ENCODE assay signal across 10 cellular contexts in the genomic region with DNA sequence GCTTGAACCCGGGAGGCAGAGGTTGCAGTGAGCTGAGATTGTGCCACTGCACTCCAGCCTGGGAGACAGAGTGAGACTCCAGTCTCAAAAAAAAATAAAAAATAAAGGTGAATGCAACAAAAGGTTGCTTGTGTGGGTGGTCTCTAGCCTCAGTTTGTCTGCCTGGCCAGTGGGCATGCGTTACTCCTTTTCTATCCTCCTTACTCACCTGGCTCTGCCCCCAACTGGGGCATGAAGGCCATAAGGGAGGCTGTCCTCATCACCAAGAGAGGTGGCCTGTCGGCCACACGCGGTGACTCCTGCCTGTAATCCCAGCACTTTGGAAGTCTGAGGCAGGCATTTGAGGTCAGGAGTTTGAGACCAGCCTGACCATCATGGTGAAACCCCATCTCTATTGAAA. TPM values are rescaled to one million over a fixed set of nuclear protein-coding genes. Genes with fewer than 3 reads are reported as not detected.
DNase-seq lines count a peak whose midpoint lies in the region; ATAC-seq, FAIRE-seq and TF ChIP-seq lines count a peak whose summit lies in the region.
"Had no signal": no experiment of that assay in that cellular context is flagged by ENCODE, and none has a peak within 500 bp of the region (broad histone marks: within the 10 kb centered on the region; RNA-seq: fewer than 3 reads in every experiment).

No MANE protein-coding gene starts in this region.

- H2AFZ ChIP-seq in HepG2 (ENCODE audit: low read length) = no peak overlapping the region

- no peak overlapping the region for H3K4me2 ChIP-seq in HepG2 (ENCODE audit: low read depth, low read length)

- peaks cover 25% of the 10 kb centered on the region for H3K79me2 ChIP-seq in HepG2 (ENCODE audit: insufficient read depth, low read length)

- no TSS peak for BruUV-seq in HepG2 (replicated peaks; lab: Mats Ljungman, UMichigan)

- POLR2A ChIA-PET in HepG2 (lab: Yijun Ruan, JAX) = interaction anchor here (7.1 kb wide), 1 partner anchor 36 kb away, joined by 278 read pairs; a partner anchor contains a TSS

- intact Hi-C loops in activated T-helper 1 cell treated with anti-CD3 and anti-CD28 coated beads, Interleukin-12 subunit alpha, Interleukin-12 subunit beta, Interleukin-2, Interleukin-4 antibody, amounts not matched to agents 30 ng/mL and 10 ng/mL and 1 ng/mL, durations not matched to agents 14 hours and 24 hours and 36 hours (cut with micrococcal nuclease) = loop anchor here (5.0 kb wide), 1 partner anchor 634 kb away; a partner anchor contains a TSS
- intact Hi-C loops in HepG2 (cut with micrococcal nuclease; ENCODE audit: unreplicated experiment) = loop anchor here (10.0 kb wide), 1 partner anchor 241 kb away; a partner anchor contains a TSS

- H4K20me1 ChIP-seq in HepG2 (ENCODE audit: insufficient read depth, low read length) = peaks cover 16% of the 10 kb centered on the region

- CTCF ChIA-PET in HepG2 (lab: Yijun Ruan, JAX; ENCODE audit: low intra/inter-chr PET ratio, low total read pairs) = no interaction called here

- FAIRE-seq in HepG2 (lab: Jason Lieb, UNC) = no peak

- H3K27ac Mint-ChIP-seq in IgD-negative memory B cell = peak overlapping the region in 2 of 3 donors; percentile 100
- peak overlapping the region; percentile 29 for H3K27ac Mint-ChIP-seq in activated T-helper 1 cell treated with anti-CD3 and anti-CD28 coated beads, Interleukin-12 subunit alpha, Interleukin-12 subunit beta, Interleukin-2, Interleukin-4 antibody, amounts not matched to agents 30 ng/mL and 10 ng/mL and 1 ng/mL, durations not matched to agents 14 hours and 24 hours and 36 hours
- H3K27ac Mint-ChIP-seq in stimulated activated memory B cell treated with anti-CD40 and anti-IgM and Interleukin-4, amounts not matched to agents 10 μg/mL and 1 μg/mL and 100 μg/mL, for 72 hours = peak overlapping the region; percentile 91

- WGBS in HepG2 (ENCODE audit: low lambda C conversion rate) = 64% methylated on average over 5 of the region's 5 CpGs

- no peak for TF ChIP-seq POLR2A in HepG2 (IDR thresholded peaks at IDR 0.05; ENCODE audit: insufficient read depth in 1 of 2, low read depth in 2 of 2, low read length in 2 of 2)

- no peak overlapping the region for H3K27ac ChIP-seq in HepG2 (ENCODE audit: extremely low read length, insufficient read depth, low read length)

- ATAC-seq in HepG2 (no peak), SK-N-SH treated with all-trans-retinoic acid at 6 μM for 48 hours (no peak), HG03521 (IDR thresholded peaks at IDR 0.05; ENCODE audit: unreplicated experiment) (no peak)
- no peak for ATAC-seq in stimulated activated memory B cell treated with anti-CD40 and anti-IgM and Interleukin-4, amounts not matched to agents 10 μg/mL and 1 μg/mL and 100 μg/mL, for 72 hours

- H3K4me3 Mint-ChIP-seq in IgD-negative memory B cell = peak overlapping the region in 2 of 4 donors; percentile 45 to 99
- H3K4me3 Mint-ChIP-seq in activated T-helper 1 cell treated with anti-CD3 and anti-CD28 coated beads, Interleukin-12 subunit alpha, Interleukin-12 subunit beta, Interleukin-2, Interleukin-4 antibody, amounts not matched to agents 30 ng/mL and 10 ng/mL and 1 ng/mL, durations not matched to agents 14 hours and 24 hours and 36 hours = no peak overlapping the region
- H3K4me3 Mint-ChIP-seq in stimulated activated memory B cell treated with anti-CD40 and anti-IgM and Interleukin-4, amounts not matched to agents 10 μg/mL and 1 μg/mL and 100 μg/mL, for 72 hours = no peak overlapping the region

- no peaks in the 10 kb centered on the region for H3K9me3 ChIP-seq in HepG2 (ENCODE audit: low read length)

- peaks cover 2 to 8% of the 10 kb centered on the region in 2 experiments; a peak in 4 of 5 replicates for H3K36me3 ChIP-seq in HepG2 (replicated peaks in 1 of 2; ENCODE audit: control insufficient read depth in 1 of 2, insufficient read depth in 2 of 2, low read length in 2 of 2)

- H3K4me1 ChIP-seq in HepG2 (ENCODE audit: insufficient read depth, low read length) = peaks cover 65% of the 10 kb centered on the region

- no peak for TF ChIP-seq CTCF in HepG2 (CRISPR knock-in tag; IDR thresholded peaks at IDR 0.05)

- H3K9ac ChIP-seq in HepG2 (ENCODE audit: insufficient read depth, low read depth, low read length) = no peak overlapping the region

- no peaks in the 10 kb centered on the region; a peak in 1 of 5 replicates for H3K27me3 ChIP-seq in HepG2 (ENCODE audit: control insufficient read depth in 1 of 2, insufficient read depth in 2 of 2, low read length in 2 of 2)

- peaks cover 7% of the 10 kb centered on the region for H3K36me3 Mint-ChIP-seq in IgD-negative memory B cell
- H3K36me3 Mint-ChIP-seq in activated T-helper 1 cell treated with anti-CD3 and anti-CD28 coated beads, Interleukin-12 subunit alpha, Interleukin-12 subunit beta, Interleukin-2, Interleukin-4 antibody, amounts not matched to agents 30 ng/mL and 10 ng/mL and 1 ng/mL, durations not matched to agents 14 hours and 24 hours and 36 hours (ENCODE audit: low read depth) = peaks cover 28% of the 10 kb centered on the region
- peaks cover 23% of the 10 kb centered on the region for H3K36me3 Mint-ChIP-seq in stimulated activated memory B cell treated with anti-CD40 and anti-IgM and Interleukin-4, amounts not matched to agents 10 μg/mL and 1 μg/mL and 100 μg/mL, for 72 hours

- H3K4me3 ChIP-seq in HepG2 (replicated peaks in 1 of 3; ENCODE audit: insufficient read depth in 1 of 3, low read depth in 2 of 3, low read length in 3 of 3) = no peak overlapping the region

- no peaks in the 10 kb centered on the region for H3K27me3 Mint-ChIP-seq in IgD-negative memory B cell
- H3K27me3 Mint-ChIP-seq in activated T-helper 1 cell treated with anti-CD3 and anti-CD28 coated beads, Interleukin-12 subunit alpha, Interleukin-12 subunit beta, Interleukin-2, Interleukin-4 antibody, amounts not matched to agents 30 ng/mL and 10 ng/mL and 1 ng/mL, durations not matched to agents 14 hours and 24 hours and 36 hours (ENCODE audit: insufficient read depth) = no peaks in the 10 kb centered on the region
- no peaks in the 10 kb centered on the region for H3K27me3 Mint-ChIP-seq in stimulated activated memory B cell treated with anti-CD40 and anti-IgM and Interleukin-4, amounts not matched to agents 10 μg/mL and 1 μg/mL and 100 μg/mL, for 72 hours

- TF ChIP-seq RAD21 in HepG2 (CRISPR knock-in tag; IDR thresholded peaks at IDR 0.05) = no peak

- in situ Hi-C loops in HepG2 (cut with HindIII; ENCODE audit: extremely low pct_ligation_motif_present, low pct_unique_long_range_greater_than_20kb) = no loop called here

- TF ChIP-seq EP300 in HepG2 (IDR thresholded peaks at IDR 0.05; ENCODE audit: low read depth in 2 of 2, low read length in 2 of 2) (no peak), HepG2 (CRISPR knock-in tag; IDR thresholded peaks at IDR 0.05; ENCODE audit: borderline replicate concordance) (no peak)

- peaks cover 21 to 27% (median 23%) of the 10 kb centered on the region in 3 donors for H3K4me1 Mint-ChIP-seq in IgD-negative memory B cell
- H3K4me1 Mint-ChIP-seq in activated T-helper 1 cell treated with anti-CD3 and anti-CD28 coated beads, Interleukin-12 subunit alpha, Interleukin-12 subunit beta, Interleukin-2, Interleukin-4 antibody, amounts not matched to agents 30 ng/mL and 10 ng/mL and 1 ng/mL, durations not matched to agents 14 hours and 24 hours and 36 hours (ENCODE audit: low read depth) = peaks cover 60% of the 10 kb centered on the region
- H3K4me1 Mint-ChIP-seq in stimulated activated memory B cell treated with anti-CD40 and anti-IgM and Interleukin-4, amounts not matched to agents 10 μg/mL and 1 μg/mL and 100 μg/mL, for 72 hours = peaks cover 57% of the 10 kb centered on the region

- no peak for DNase-seq in activated T-helper 1 cell treated with anti-CD3 and anti-CD28 coated beads, Interleukin-12 subunit alpha, Interleukin-12 subunit beta, Interleukin-2, Interleukin-4 antibody, amounts not matched to agents 30 ng/mL and 10 ng/mL and 1 ng/mL, durations not matched to agents 14 hours and 24 hours and 36 hours (ENCODE audit: low spot score)
- DNase-seq in HepG2 (ENCODE audit: low spot score) (no peak), iPS-NIHi7 (ENCODE audit: extremely low spot score) (no peak)
- DNase-seq: effector CD4-positive, alpha-beta T cell; Kasumi-1 had no signal

- peaks cover 0 to 2% (median 0%) of the 10 kb centered on the region in 3 donors for H3K9me3 Mint-ChIP-seq in IgD-negative memory B cell
- peaks cover 5% of the 10 kb centered on the region for H3K9me3 Mint-ChIP-seq in activated T-helper 1 cell treated with anti-CD3 and anti-CD28 coated beads, Interleukin-12 subunit alpha, Interleukin-12 subunit beta, Interleukin-2, Interleukin-4 antibody, amounts not matched to agents 30 ng/mL and 10 ng/mL and 1 ng/mL, durations not matched to agents 14 hours and 24 hours and 36 hours
- no peaks in the 10 kb centered on the region for H3K9me3 Mint-ChIP-seq in stimulated activated memory B cell treated with anti-CD40 and anti-IgM and Interleukin-4, amounts not matched to agents 10 μg/mL and 1 μg/mL and 100 μg/mL, for 72 hours

RNA-seq across cellular contexts. Expression of a gene that starts 1.9 kb away (rescaled TPM):
- 164 TPM for polyA plus RNA-seq in IgD-negative memory B cell
- 431 and 455 TPM in 2 replicates for total RNA-seq in activated T-helper 1 cell treated with anti-CD3 and anti-CD28 coated beads, Interleukin-12 subunit alpha, Interleukin-12 subunit beta, Interleukin-2, Interleukin-4 antibody, amounts not matched to agents 30 ng/mL and 10 ng/mL and 1 ng/mL, durations not matched to agents 14 hours and 24 hours and 36 hours
- total RNA-seq in HepG2 (2016; rRNA removed; fragmentation: Illumina TruSeq; extraction: Trizol) = 31.8 and 41.2 TPM in 2 replicates
- 36.4 and 41.0 TPM in 2 replicates for total RNA-seq in HepG2 (2016; cell fraction: cytosol; rRNA removed; fragmentation: Illumina TruSeq; extraction: Trizol; ENCODE audit: low read depth)
- total RNA-seq in HepG2 (2016; cell fraction: insoluble cytoplasmic fraction; rRNA removed; fragmentation: Illumina TruSeq; extraction: Trizol) = 30.0 and 40.6 TPM in 2 replicates
- 68.5 and 98.0 TPM in 2 replicates for total RNA-seq in HepG2 (2016; cell fraction: membrane; rRNA removed; fragmentation: Illumina TruSeq; extraction: Trizol)
- 23.4 and 45.2 TPM in 2 replicates for total RNA-seq in HepG2 (2016; cell fraction: nucleus; rRNA removed; fragmentation: Illumina TruSeq; extraction: Trizol)
- 59.8 and 124 TPM in 2 replicates for polyA plus RNA-seq in HepG2 (2011; rRNA removed)
- polyA plus RNA-seq in HepG2 (2011; cell fraction: cytosol; rRNA removed) = 93.9 and 178 TPM in 2 replicates
- 129 and 136 TPM in 2 replicates for polyA plus RNA-seq in HepG2 (2011; cell fraction: nucleus; rRNA removed)
- polyA plus RNA-seq in HepG2 (2012) = 44.0 and 66.6 TPM in 2 replicates
- 85.1 and 91.8 TPM in 2 replicates for polyA plus RNA-seq in HepG2 (2016; cell fraction: cytosol; fragmentation: Illumina TruSeq; extraction: Trizol; ENCODE audit: low read depth)
- 74.4 and 76.0 TPM in 2 replicates for polyA plus RNA-seq in HepG2 (2016; cell fraction: insoluble cytoplasmic fraction; fragmentation: Illumina TruSeq; extraction: Trizol; ENCODE audit: low read depth)
- polyA plus RNA-seq in HepG2 (2016; cell fraction: membrane; fragmentation: Illumina TruSeq; extraction: Trizol; ENCODE audit: low read depth) = 131 and 149 TPM in 2 replicates
- 77.1 and 84.7 TPM in 2 replicates for polyA plus RNA-seq in HepG2 (2016; cell fraction: nucleus; fragmentation: Illumina TruSeq; extraction: Trizol; ENCODE audit: insufficient read depth, low read depth)
- polyA minus RNA-seq in HepG2 (2011; rRNA and poly(A)+ RNA removed; ENCODE audit: low replicate concordance) = 49.7 and 194 TPM in 2 replicates
- polyA minus RNA-seq in HepG2 (2011; cell fraction: cytosol; rRNA and poly(A)+ RNA removed) = 164 and 168 TPM in 2 replicates
- 60.5 and 91.9 TPM in 2 replicates for polyA minus RNA-seq in HepG2 (2011; cell fraction: nucleus; rRNA and poly(A)+ RNA removed)

RNA-seq across cellular contexts. Expression of a gene that starts 9.1 kb away (rescaled TPM):
- polyA plus RNA-seq in IgD-negative memory B cell (1.4 TPM), HepG2 (2011; rRNA removed) (0.14 and 0.18 TPM in 2 replicates)
- 2.8 and 3.2 TPM in 2 replicates for total RNA-seq in activated T-helper 1 cell treated with anti-CD3 and anti-CD28 coated beads, Interleukin-12 subunit alpha, Interleukin-12 subunit beta, Interleukin-2, Interleukin-4 antibody, amounts not matched to agents 30 ng/mL and 10 ng/mL and 1 ng/mL, durations not matched to agents 14 hours and 24 hours and 36 hours
- 0.04 and 0.07 TPM in 2 replicates for total RNA-seq in HepG2 (2016; rRNA removed; fragmentation: Illumina TruSeq; extraction: Trizol)
- total RNA-seq in HepG2 (2016; cell fraction: cytosol; rRNA removed; fragmentation: Illumina TruSeq; extraction: Trizol; ENCODE audit: low read depth) = not detected in 2 replicates
- total RNA-seq in HepG2 (2016; cell fraction: insoluble cytoplasmic fraction; rRNA removed; fragmentation: Illumina TruSeq; extraction: Trizol) = 0.04 TPM in 1 of 2 replicates, not detected in the other
- not detected in 2 replicates for total RNA-seq in HepG2 (2016; cell fraction: membrane; rRNA removed; fragmentation: Illumina TruSeq; extraction: Trizol)
- 0.13 TPM in 1 of 2 replicates, not detected in the other for total RNA-seq in HepG2 (2016; cell fraction: nucleus; rRNA removed; fragmentation: Illumina TruSeq; extraction: Trizol)
- polyA plus RNA-seq in HepG2 (2011; cell fraction: cytosol; rRNA removed) = 0.03 and 0.04 TPM in 2 replicates
- 1.3 and 1.5 TPM in 2 replicates for polyA plus RNA-seq in HepG2 (2011; cell fraction: nucleus; rRNA removed)
- 0.13 TPM in 2 replicates for polyA plus RNA-seq in HepG2 (2012)
- polyA plus RNA-seq in HepG2 (2016; cell fraction: cytosol; fragmentation: Illumina TruSeq; extraction: Trizol; ENCODE audit: low read depth) = not detected in 2 replicates
- not detected in 2 replicates for polyA plus RNA-seq in HepG2 (2016; cell fraction: insoluble cytoplasmic fraction; fragmentation: Illumina TruSeq; extraction: Trizol; ENCODE audit: low read depth)
- polyA plus RNA-seq in HepG2 (2016; cell fraction: membrane; fragmentation: Illumina TruSeq; extraction: Trizol; ENCODE audit: low read depth) = not detected in 2 replicates
- polyA plus RNA-seq in HepG2 (2016; cell fraction: nucleus; fragmentation: Illumina TruSeq; extraction: Trizol; ENCODE audit: insufficient read depth, low read depth) = 0.25 and 0.49 TPM in 2 replicates
- polyA minus RNA-seq in HepG2 (2011; rRNA and poly(A)+ RNA removed; ENCODE audit: low replicate concordance) = 0.26 and 0.91 TPM in 2 replicates
- polyA minus RNA-seq in HepG2 (2011; cell fraction: cytosol; rRNA and poly(A)+ RNA removed) = 0.53 TPM in 1 of 2 replicates, not detected in the other
- polyA minus RNA-seq in HepG2 (2011; cell fraction: nucleus; rRNA and poly(A)+ RNA removed) = 0.52 and 0.62 TPM in 2 replicates

RNA-seq across cellular contexts. Expression of a gene that starts 39.5 kb away (rescaled TPM):
- polyA plus RNA-seq in IgD-negative memory B cell (137 TPM), HepG2 (2011; rRNA removed) (65.8 and 66.8 TPM in 2 replicates)
- total RNA-seq in activated T-helper 1 cell treated with anti-CD3 and anti-CD28 coated beads, Interleukin-12 subunit alpha, Interleukin-12 subunit beta, Interleukin-2, Interleukin-4 antibody, amounts not matched to agents 30 ng/mL and 10 ng/mL and 1 ng/mL, durations not matched to agents 14 hours and 24 hours and 36 hours = 198 and 200 TPM in 2 replicates
- total RNA-seq in HepG2 (2016; rRNA removed; fragmentation: Illumina TruSeq; extraction: Trizol) = 166 and 188 TPM in 2 replicates
- 129 and 159 TPM in 2 replicates for total RNA-seq in HepG2 (2016; cell fraction: cytosol; rRNA removed; fragmentation: Illumina TruSeq; extraction: Trizol; ENCODE audit: low read depth)
- 185 and 208 TPM in 2 replicates for total RNA-seq in HepG2 (2016; cell fraction: insoluble cytoplasmic fraction; rRNA removed; fragmentation: Illumina TruSeq; extraction: Trizol)
- 248 and 299 TPM in 2 replicates for total RNA-seq in HepG2 (2016; cell fraction: membrane; rRNA removed; fragmentation: Illumina TruSeq; extraction: Trizol)
- total RNA-seq in HepG2 (2016; cell fraction: nucleus; rRNA removed; fragmentation: Illumina TruSeq; extraction: Trizol) = 62.8 and 69.8 TPM in 2 replicates
- polyA plus RNA-seq in HepG2 (2011; cell fraction: cytosol; rRNA removed) = 97.1 and 133 TPM in 2 replicates
- 51.8 and 54.0 TPM in 2 replicates for polyA plus RNA-seq in HepG2 (2011; cell fraction: nucleus; rRNA removed)
- 62.7 and 78.9 TPM in 2 replicates for polyA plus RNA-seq in HepG2 (2012)
- polyA plus RNA-seq in HepG2 (2016; cell fraction: cytosol; fragmentation: Illumina TruSeq; extraction: Trizol; ENCODE audit: low read depth) = 166 and 238 TPM in 2 replicates
- polyA plus RNA-seq in HepG2 (2016; cell fraction: insoluble cytoplasmic fraction; fragmentation: Illumina TruSeq; extraction: Trizol; ENCODE audit: low read depth) = 205 and 220 TPM in 2 replicates
- 217 and 267 TPM in 2 replicates for polyA plus RNA-seq in HepG2 (2016; cell fraction: membrane; fragmentation: Illumina TruSeq; extraction: Trizol; ENCODE audit: low read depth)
- polyA plus RNA-seq in HepG2 (2016; cell fraction: nucleus; fragmentation: Illumina TruSeq; extraction: Trizol; ENCODE audit: insufficient read depth, low read depth) = 105 and 120 TPM in 2 replicates
- polyA minus RNA-seq in HepG2 (2011; rRNA and poly(A)+ RNA removed; ENCODE audit: low replicate concordance) = 40.8 and 88.8 TPM in 2 replicates
- 24.9 and 32.6 TPM in 2 replicates for polyA minus RNA-seq in HepG2 (2011; cell fraction: cytosol; rRNA and poly(A)+ RNA removed)
- 13.4 and 14.2 TPM in 2 replicates for polyA minus RNA-seq in HepG2 (2011; cell fraction: nucleus; rRNA and poly(A)+ RNA removed)

RNA-seq across cellular contexts. Expression of a gene that starts 57.1 kb away (rescaled TPM):
- 8.4 TPM for polyA plus RNA-seq in IgD-negative memory B cell
- 17.9 and 21.5 TPM in 2 replicates for total RNA-seq in activated T-helper 1 cell treated with anti-CD3 and anti-CD28 coated beads, Interleukin-12 subunit alpha, Interleukin-12 subunit beta, Interleukin-2, Interleukin-4 antibody, amounts not matched to agents 30 ng/mL and 10 ng/mL and 1 ng/mL, durations not matched to agents 14 hours and 24 hours and 36 hours
- 56.6 and 57.7 TPM in 2 replicates for total RNA-seq in HepG2 (2016; rRNA removed; fragmentation: Illumina TruSeq; extraction: Trizol)
- 13.1 and 14.4 TPM in 2 replicates for total RNA-seq in HepG2 (2016; cell fraction: cytosol; rRNA removed; fragmentation: Illumina TruSeq; extraction: Trizol; ENCODE audit: low read depth)
- total RNA-seq in HepG2 (2016; cell fraction: insoluble cytoplasmic fraction; rRNA removed; fragmentation: Illumina TruSeq; extraction: Trizol) = 51.1 and 64.9 TPM in 2 replicates
- total RNA-seq in HepG2 (2016; cell fraction: membrane; rRNA removed; fragmentation: Illumina TruSeq; extraction: Trizol) = 36.0 and 36.7 TPM in 2 replicates
- total RNA-seq in HepG2 (2016; cell fraction: nucleus; rRNA removed; fragmentation: Illumina TruSeq; extraction: Trizol) = 30.3 and 33.5 TPM in 2 replicates
- polyA plus RNA-seq in HepG2 (2011; rRNA removed) = 53.1 and 64.3 TPM in 2 replicates
- 37.2 and 38.6 TPM in 2 replicates for polyA plus RNA-seq in HepG2 (2011; cell fraction: cytosol; rRNA removed)
- polyA plus RNA-seq in HepG2 (2011; cell fraction: nucleus; rRNA removed) = 97.0 and 102 TPM in 2 replicates
- polyA plus RNA-seq in HepG2 (2012) = 26.8 and 28.6 TPM in 2 replicates
- polyA plus RNA-seq in HepG2 (2016; cell fraction: cytosol; fragmentation: Illumina TruSeq; extraction: Trizol; ENCODE audit: low read depth) = 15.6 and 16.2 TPM in 2 replicates
- polyA plus RNA-seq in HepG2 (2016; cell fraction: insoluble cytoplasmic fraction; fragmentation: Illumina TruSeq; extraction: Trizol; ENCODE audit: low read depth) = 40.6 and 44.1 TPM in 2 replicates
- polyA plus RNA-seq in HepG2 (2016; cell fraction: membrane; fragmentation: Illumina TruSeq; extraction: Trizol; ENCODE audit: low read depth) = 22.8 and 23.5 TPM in 2 replicates
- polyA plus RNA-seq in HepG2 (2016; cell fraction: nucleus; fragmentation: Illumina TruSeq; extraction: Trizol; ENCODE audit: insufficient read depth, low read depth) = 51.1 and 66.5 TPM in 2 replicates
- 22.4 and 187 TPM in 2 replicates for polyA minus RNA-seq in HepG2 (2011; rRNA and poly(A)+ RNA removed; ENCODE audit: low replicate concordance)
- polyA minus RNA-seq in HepG2 (2011; cell fraction: cytosol; rRNA and poly(A)+ RNA removed) = 44.1 and 52.6 TPM in 2 replicates
- 46.4 and 57.7 TPM in 2 replicates for polyA minus RNA-seq in HepG2 (2011; cell fraction: nucleus; rRNA and poly(A)+ RNA removed)

RNA-seq across cellular contexts. Expression of a gene that starts 57.1 kb away (rescaled TPM):
- polyA plus RNA-seq in IgD-negative memory B cell (not detected), HepG2 (2011; rRNA removed) (14.0 and 17.9 TPM in 2 replicates)
- total RNA-seq in activated T-helper 1 cell treated with anti-CD3 and anti-CD28 coated beads, Interleukin-12 subunit alpha, Interleukin-12 subunit beta, Interleukin-2, Interleukin-4 antibody, amounts not matched to agents 30 ng/mL and 10 ng/mL and 1 ng/mL, durations not matched to agents 14 hours and 24 hours and 36 hours = not detected in 2 replicates
- total RNA-seq in HepG2 (2016; rRNA removed; fragmentation: Illumina TruSeq; extraction: Trizol) = 0.90 and 1.4 TPM in 2 replicates
- 0.30 and 0.44 TPM in 2 replicates for total RNA-seq in HepG2 (2016; cell fraction: cytosol; rRNA removed; fragmentation: Illumina TruSeq; extraction: Trizol; ENCODE audit: low read depth)
- total RNA-seq in HepG2 (2016; cell fraction: insoluble cytoplasmic fraction; rRNA removed; fragmentation: Illumina TruSeq; extraction: Trizol) = 0.49 and 1.5 TPM in 2 replicates
- 0.07 and 0.37 TPM in 2 replicates for total RNA-seq in HepG2 (2016; cell fraction: membrane; rRNA removed; fragmentation: Illumina TruSeq; extraction: Trizol)
- total RNA-seq in HepG2 (2016; cell fraction: nucleus; rRNA removed; fragmentation: Illumina TruSeq; extraction: Trizol) = 1.7 and 2.4 TPM in 2 replicates
- polyA plus RNA-seq in HepG2 (2011; cell fraction: cytosol; rRNA removed) = 3.4 and 4.6 TPM in 2 replicates
- polyA plus RNA-seq in HepG2 (2011; cell fraction: nucleus; rRNA removed) = 128 and 158 TPM in 2 replicates
- 2.2 and 3.2 TPM in 2 replicates for polyA plus RNA-seq in HepG2 (2012)
- not detected in 2 replicates for polyA plus RNA-seq in HepG2 (2016; cell fraction: cytosol; fragmentation: Illumina TruSeq; extraction: Trizol; ENCODE audit: low read depth)
- 0.33 and 0.37 TPM in 2 replicates for polyA plus RNA-seq in HepG2 (2016; cell fraction: insoluble cytoplasmic fraction; fragmentation: Illumina TruSeq; extraction: Trizol; ENCODE audit: low read depth)
- not detected in 2 replicates for polyA plus RNA-seq in HepG2 (2016; cell fraction: membrane; fragmentation: Illumina TruSeq; extraction: Trizol; ENCODE audit: low read depth)
- polyA plus RNA-seq in HepG2 (2016; cell fraction: nucleus; fragmentation: Illumina TruSeq; extraction: Trizol; ENCODE audit: insufficient read depth, low read depth) = 10.9 and 11.5 TPM in 2 replicates
- 0.56 and 12.3 TPM in 2 replicates for polyA minus RNA-seq in HepG2 (2011; rRNA and poly(A)+ RNA removed; ENCODE audit: low replicate concordance)
- 1.5 and 3.1 TPM in 2 replicates for polyA minus RNA-seq in HepG2 (2011; cell fraction: cytosol; rRNA and poly(A)+ RNA removed)
- polyA minus RNA-seq in HepG2 (2011; cell fraction: nucleus; rRNA and poly(A)+ RNA removed) = 30.4 and 31.1 TPM in 2 replicates
- total RNA-seq: myocyte had no signal

Comparison
In these comparisons a context has a peak if more than half of its experiments do, and no peak if none do; other contexts are left out.
1. H3K27ac Mint-ChIP-seq: peak in every context shown above with its lines; median percentile 100 in IgD-negative memory B cell; 91 in stimulated activated memory B cell treated with anti-CD40 and anti-IgM and Interleukin-4, amounts not matched to agents 10 μg/mL and 1 μg/mL and 100 μg/mL, for 72 hours; 29 in activated T-helper 1 cell treated with anti-CD3 and anti-CD28 coated beads, Interleukin-12 subunit alpha, Interleukin-12 subunit beta, Interleukin-2, Interleukin-4 antibody, amounts not matched to agents 30 ng/mL and 10 ng/mL and 1 ng/mL, durations not matched to agents 14 hours and 24 hours and 36 hours.